In genomic region chr10:649798-650690, GRCh38 we compare ENCODE assay signal across 9 cellular contexts. TPM values are rescaled to one million over a fixed set of nuclear protein-coding genes. Genes with fewer than 3 reads are reported as not detected.
DNase-seq lines count a peak whose midpoint lies in the region; ATAC-seq and TF ChIP-seq lines count a peak whose summit lies in the region.
"Had no signal": no experiment of that assay in that cellular context is flagged by ENCODE, and none has a peak within 500 bp of the region (broad histone marks: within the 10 kb centered on the region; RNA-seq: fewer than 3 reads in every experiment).

No MANE protein-coding gene starts in this region.

- no peak for TF ChIP-seq CTCF in 22Rv1 (IDR thresholded peaks at IDR 0.05)

- peaks cover 1% of the 10 kb centered on the region for H3K9me3 ChIP-seq in endocrine pancreas (ENCODE audit: control insufficient read depth, low read length)
- peaks cover 6% of the 10 kb centered on the region for H3K9me3 ChIP-seq in mucosa of stomach (ENCODE audit: control insufficient read depth, low read length)
- no peaks in the 10 kb centered on the region for H3K9me3 ChIP-seq in T-helper 17 cell (ENCODE audit: control insufficient read depth, low read length, poor library complexity, severe bottlenecking)
- H3K9me3 ChIP-seq: neutrophil had no signal

- ATAC-seq in T-helper 17 cell = no peak

- peaks cover 7% of the 10 kb centered on the region for H3K27me3 Mint-ChIP-seq in T-helper 17 cell

- no peaks in the 10 kb centered on the region for H3K4me1 Mint-ChIP-seq in T-helper 17 cell

- H3K4me1 ChIP-seq in endocrine pancreas (ENCODE audit: control insufficient read depth, insufficient read depth, low read length) = peaks cover 15% of the 10 kb centered on the region
- H3K4me1 ChIP-seq in mucosa of stomach (ENCODE audit: control insufficient read depth, insufficient read depth, low read length) = peaks cover 36% of the 10 kb centered on the region

- H3K27me3 ChIP-seq in endocrine pancreas (ENCODE audit: control insufficient read depth, insufficient read depth, low read length) (no peaks in the 10 kb centered on the region), mucosa of stomach (ENCODE audit: control insufficient read depth, insufficient read depth, low read length) (no peaks in the 10 kb centered on the region)

- peak overlapping the region; percentile 82 for H3K27ac ChIP-seq in 22Rv1
- H3K27ac ChIP-seq: neutrophil had no signal

- no peak overlapping the region for H3K4me3 Mint-ChIP-seq in T-helper 17 cell

- H3K4me3 ChIP-seq in endocrine pancreas (ENCODE audit: control insufficient read depth, insufficient read depth, low read length) = peak overlapping the region; percentile 64
- peak overlapping the region; percentile 64 for H3K4me3 ChIP-seq in mucosa of stomach (ENCODE audit: low read length)

- H3K36me3 ChIP-seq in endocrine pancreas (ENCODE audit: control insufficient read depth, insufficient read depth, low read length) (peaks cover under 1% of the 10 kb centered on the region), mucosa of stomach (ENCODE audit: control insufficient read depth, insufficient read depth, low read length) (no peaks in the 10 kb centered on the region)
- H3K36me3 ChIP-seq: neutrophil had no signal

- no peak overlapping the region for H3K27ac Mint-ChIP-seq in T-helper 17 cell

- peaks cover 4% of the 10 kb centered on the region for H3K36me3 Mint-ChIP-seq in T-helper 17 cell (ENCODE audit: low read depth)

- H3K9ac ChIP-seq in endocrine pancreas (ENCODE audit: control insufficient read depth, insufficient read depth, low read length) = peak overlapping the region; percentile 93
- peak overlapping the region; percentile 84 for H3K9ac ChIP-seq in mucosa of stomach (ENCODE audit: low read length)

- peak; percentile 43 for DNase-seq in NCI-H2029 treated with DMSO at 0.1 percent for 48 hours (lab: John Stamatoyannopoulos, UW)
- DNase-seq in GOT3 (lab: John Stamatoyannopoulos, UW) = no peak
- DNase-seq in NCI-H1930 (lab: John Stamatoyannopoulos, UW) = no peak
- no peak for DNase-seq in SIG-M5 (lab: John Stamatoyannopoulos, UW)
- DNase-seq in T-helper 17 cell = no peak

RNA-seq across cellular contexts. Expression of gene DIP2C, which starts 39.4 kb away (rescaled TPM):
- total RNA-seq in T-helper 17 cell = 1 to 10 TPM; 4.1 to 6.0 TPM
